In the genomic region with DNA sequence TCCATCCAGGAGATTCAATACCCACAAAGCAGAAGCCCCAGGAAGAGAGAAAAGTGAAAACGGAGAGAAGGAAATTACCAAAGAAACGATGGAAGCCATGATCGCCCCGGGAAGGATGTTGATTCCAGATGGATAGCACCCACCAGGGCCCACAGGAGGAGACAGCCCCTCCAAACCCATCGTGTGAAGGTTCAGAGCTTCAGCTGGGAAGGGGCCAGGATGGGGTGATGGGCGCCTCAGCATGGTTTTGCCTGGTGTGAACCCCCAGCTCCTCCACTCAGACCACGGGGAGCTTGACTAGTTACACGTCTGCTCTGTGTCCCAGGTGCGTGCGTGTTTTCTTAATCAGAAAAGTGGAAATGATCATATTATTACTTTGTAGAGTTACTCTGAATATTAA, we compare ENCODE assay signal across 18 cellular contexts.
DNase-seq lines count a peak whose midpoint lies in the region; ATAC-seq and TF ChIP-seq lines count a peak whose summit lies in the region.
"Had no signal": no experiment of that assay in that cellular context is flagged by ENCODE, and none has a peak within 500 bp of the region (broad histone marks: within the 10 kb centered on the region; RNA-seq: fewer than 3 reads in every experiment).

No MANE protein-coding gene starts in this region.

- TF ChIP-seq POLR2A in vagina (IDR thresholded peaks at IDR 0.05), result no peak

- H3K9me3 ChIP-seq in BLaER1 treated with 17β-estradiol and CSF1 and Interleukin-3, amounts not matched to agents 10 nM and 100 nM (replicated peaks in 1 of 11), result no peaks in the 10 kb centered on the region
- H3K9me3 ChIP-seq in vagina, result no peaks in the 10 kb centered on the region
- H3K9me3 ChIP-seq: BE2C, HAP-1 had no signal

- H3K4me2 ChIP-seq in BLaER1 treated with 17β-estradiol and CSF1 and Interleukin-3, amounts not matched to agents 10 nM and 100 nM, result peak overlapping the region in 6 of 11 experiments; percentile 81 to 93 (median 86); a peak in 10 of 22 replicates

- POLR2A ChIA-PET in WTC11 (lab: Charles Lee), result no interaction called here

- H3K4me1 ChIP-seq in BLaER1 treated with 17β-estradiol and CSF1 and Interleukin-3, amounts not matched to agents 10 nM and 100 nM, result peaks cover 10 to 51% (median 30%) of the 10 kb centered on the region in 10 experiments; a peak in 19 of 20 replicates
- no peaks in the 10 kb centered on the region for H3K4me1 ChIP-seq in vagina
- H3K4me1 ChIP-seq: HAP-1 had no signal

- peaks cover 0 to 18% (median 0%) of the 10 kb centered on the region in 11 experiments; a peak in 7 of 22 replicates for H3K27me3 ChIP-seq in BLaER1 treated with 17β-estradiol and CSF1 and Interleukin-3, amounts not matched to agents 10 nM and 100 nM
- no peaks in the 10 kb centered on the region for H3K27me3 ChIP-seq in vagina
- H3K27me3 ChIP-seq: BE2C had no signal

- in situ Hi-C loops in GM13976 (cut with MboI; ENCODE audit: low sequenced_read_pairs, unreplicated experiment), result no loop called here

- peak overlapping the region in 1 of 11 experiments; percentile 26; a peak in 1 of 22 replicates for H3K9ac ChIP-seq in BLaER1 treated with 17β-estradiol and CSF1 and Interleukin-3, amounts not matched to agents 10 nM and 100 nM
- H3K9ac ChIP-seq: GM23248 had no signal

- no peak overlapping the region for H3K4me3 ChIP-seq in BLaER1 treated with 17β-estradiol and CSF1 and Interleukin-3, amounts not matched to agents 10 nM and 100 nM
- no peak overlapping the region for H3K4me3 ChIP-seq in vagina
- H3K4me3 ChIP-seq: GM12878, GM23248, HAP-1 had no signal

- H3K36me3 ChIP-seq in BLaER1 treated with 17β-estradiol and CSF1 and Interleukin-3, amounts not matched to agents 10 nM and 100 nM, result no peaks in the 10 kb centered on the region
- H3K36me3 ChIP-seq in vagina, result no peaks in the 10 kb centered on the region
- H3K36me3 ChIP-seq: HAP-1 had no signal

- TF ChIP-seq CTCF in GM13976 (IDR thresholded peaks at IDR 0.05; ENCODE audit: borderline replicate concordance, control extremely low read depth, extremely low read depth, insufficient read depth, missing control alignments) (no peak), osteocyte (IDR thresholded peaks at IDR 0.05) (no peak), vagina (IDR thresholded peaks at IDR 0.05) (no peak), WTC11 (IDR thresholded peaks at IDR 0.05) (no peak)

- ATAC-seq in WTC11 (no peak), GM19351 (IDR thresholded peaks at IDR 0.05; ENCODE audit: unreplicated experiment) (no peak)
- ATAC-seq: GM12878 had no signal

- H3K4me3 Mint-ChIP-seq in osteocyte (ENCODE audit: unreplicated experiment) (no peak overlapping the region), WTC11 (no peak overlapping the region)
- H3K4me3 Mint-ChIP-seq: CD14-positive monocyte; CD4-positive, alpha-beta memory T cell had no signal

- H3K27ac Mint-ChIP-seq in osteocyte (ENCODE audit: unreplicated experiment) (no peak overlapping the region), WTC11 (no peak overlapping the region)
- H3K27ac Mint-ChIP-seq: CD14-positive monocyte; CD4-positive, alpha-beta memory T cell had no signal

- DNase-seq in GM13976 (ENCODE audit: low spot score), result peak; percentile 5
- DNase-seq in osteocyte (ENCODE audit: extremely low spot score, unreplicated experiment), result peak; percentile 51
- peak; percentile 47 to 85 for DNase-seq in vagina (ENCODE audit: extremely low spot score in 2 of 2)
- DNase-seq in WTC11 (ENCODE audit: low spot score), result no peak
- DNase-seq in EL, result no peak
- DNase-seq: ACHN; BE2C; CD4-positive, alpha-beta memory T cell; DMS153; DMS79; GF-D8; GM23248 had no signal

- intact Hi-C loops in vagina (cut with DNase I), result no loop called here

- peaks cover 0 to 6% (median 0%) of the 10 kb centered on the region in 11 experiments; a peak in 4 of 22 replicates for H4K20me1 ChIP-seq in BLaER1 treated with 17β-estradiol and CSF1 and Interleukin-3, amounts not matched to agents 10 nM and 100 nM

- CTCF ChIA-PET in WTC11 (lab: Charles Lee), result no interaction called here

- H3K9me3 Mint-ChIP-seq in osteocyte (ENCODE audit: unreplicated experiment) (no peaks in the 10 kb centered on the region), WTC11 (peaks cover 13% of the 10 kb centered on the region)

- H3K36me3 Mint-ChIP-seq in osteocyte (ENCODE audit: unreplicated experiment), result no peaks in the 10 kb centered on the region
- peaks cover 8% of the 10 kb centered on the region; the same call in 1 of the 2 replicates for H3K36me3 Mint-ChIP-seq in WTC11
- H3K36me3 Mint-ChIP-seq: CD14-positive monocyte; CD4-positive, alpha-beta memory T cell had no signal

- H3K27ac ChIP-seq in BLaER1 treated with 17β-estradiol and CSF1 and Interleukin-3, amounts not matched to agents 10 nM and 100 nM, result peak overlapping the region in 3 of 11 experiments; percentile 50 to 74 (median 60); a peak in 5 of 22 replicates
- H3K27ac ChIP-seq in vagina, result no peak overlapping the region
- H3K27ac ChIP-seq: GM23248, HL-60 had no signal

- no peaks in the 10 kb centered on the region for H3K4me1 Mint-ChIP-seq in osteocyte (ENCODE audit: unreplicated experiment)
- peaks cover 8% of the 10 kb centered on the region for H3K4me1 Mint-ChIP-seq in WTC11
- H3K4me1 Mint-ChIP-seq: CD4-positive, alpha-beta memory T cell had no signal

- H3K27me3 Mint-ChIP-seq in osteocyte (ENCODE audit: unreplicated experiment) (no peaks in the 10 kb centered on the region), WTC11 (ENCODE audit: low read depth) (no peaks in the 10 kb centered on the region)
- H3K27me3 Mint-ChIP-seq: CD4-positive, alpha-beta memory T cell had no signal

TF ChIP-seq in WTC11, 78 proteins besides CTCF, POLR2A, EP300 and RAD21 (continues in another document):
- TF ChIP-seq ZNF416 (CRISPR knock-in tag; IDR thresholded peaks at IDR 0.05), result no peak
- no peak for TF ChIP-seq GABPB1 (CRISPR knock-in tag; IDR thresholded peaks at IDR 0.05)
- TF ChIP-seq TP53 (CRISPR knock-in tag; IDR thresholded peaks at IDR 0.05), result no peak
- no peak for TF ChIP-seq HMGA2 (CRISPR knock-in tag; IDR thresholded peaks at IDR 0.05)
- TF ChIP-seq, protein P1, sequence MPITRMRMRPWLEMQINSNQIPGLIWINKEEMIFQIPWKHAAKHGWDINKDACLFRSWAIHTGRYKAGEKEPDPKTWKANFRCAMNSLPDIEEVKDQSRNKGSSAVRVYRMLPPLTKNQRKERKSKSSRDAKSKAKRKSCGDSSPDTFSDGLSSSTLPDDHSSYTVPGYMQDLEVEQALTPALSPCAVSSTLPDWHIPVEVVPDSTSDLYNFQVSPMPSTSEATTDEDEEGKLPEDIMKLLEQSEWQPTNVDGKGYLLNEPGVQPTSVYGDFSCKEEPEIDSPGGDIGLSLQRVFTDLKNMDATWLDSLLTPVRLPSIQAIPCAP (CRISPR knock-in tag; IDR thresholded peaks at IDR 0.05), result no peak
- TF ChIP-seq SP1 (CRISPR knock-in tag; conservative IDR thresholded peaks at IDR 0.05), result no peak
- no peak for TF ChIP-seq CBFB (CRISPR knock-in tag; IDR thresholded peaks at IDR 0.05; ENCODE audit: low read depth)
- TF ChIP-seq, protein P2, sequence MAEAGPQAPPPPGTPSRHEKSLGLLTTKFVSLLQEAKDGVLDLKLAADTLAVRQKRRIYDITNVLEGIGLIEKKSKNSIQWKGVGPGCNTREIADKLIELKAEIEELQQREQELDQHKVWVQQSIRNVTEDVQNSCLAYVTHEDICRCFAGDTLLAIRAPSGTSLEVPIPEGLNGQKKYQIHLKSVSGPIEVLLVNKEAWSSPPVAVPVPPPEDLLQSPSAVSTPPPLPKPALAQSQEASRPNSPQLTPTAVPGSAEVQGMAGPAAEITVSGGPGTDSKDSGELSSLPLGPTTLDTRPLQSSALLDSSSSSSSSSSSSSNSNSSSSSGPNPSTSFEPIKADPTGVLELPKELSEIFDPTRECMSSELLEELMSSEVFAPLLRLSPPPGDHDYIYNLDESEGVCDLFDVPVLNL (CRISPR knock-in tag; IDR thresholded peaks at IDR 0.05; ENCODE audit: borderline replicate concordance, low read depth), result no peak
- TF ChIP-seq, protein P3, sequence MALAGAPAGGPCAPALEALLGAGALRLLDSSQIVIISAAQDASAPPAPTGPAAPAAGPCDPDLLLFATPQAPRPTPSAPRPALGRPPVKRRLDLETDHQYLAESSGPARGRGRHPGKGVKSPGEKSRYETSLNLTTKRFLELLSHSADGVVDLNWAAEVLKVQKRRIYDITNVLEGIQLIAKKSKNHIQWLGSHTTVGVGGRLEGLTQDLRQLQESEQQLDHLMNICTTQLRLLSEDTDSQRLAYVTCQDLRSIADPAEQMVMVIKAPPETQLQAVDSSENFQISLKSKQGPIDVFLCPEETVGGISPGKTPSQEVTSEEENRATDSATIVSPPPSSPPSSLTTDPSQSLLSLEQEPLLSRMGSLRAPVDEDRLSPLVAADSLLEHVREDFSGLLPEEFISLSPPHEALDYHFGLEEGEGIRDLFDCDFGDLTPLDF (CRISPR knock-in tag; IDR thresholded peaks at IDR 0.05), result no peak
- TF ChIP-seq, protein P4, sequence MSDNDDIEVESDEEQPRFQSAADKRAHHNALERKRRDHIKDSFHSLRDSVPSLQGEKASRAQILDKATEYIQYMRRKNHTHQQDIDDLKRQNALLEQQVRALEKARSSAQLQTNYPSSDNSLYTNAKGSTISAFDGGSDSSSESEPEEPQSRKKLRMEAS (CRISPR knock-in tag; IDR thresholded peaks at IDR 0.05), result no peak
- TF ChIP-seq FOXK1 (CRISPR knock-in tag; IDR thresholded peaks at IDR 0.05), result no peak
- no peak for TF ChIP-seq IRF2 (CRISPR knock-in tag; IDR thresholded peaks at IDR 0.05; ENCODE audit: borderline replicate concordance, low read depth)
- TF ChIP-seq, protein P5, sequence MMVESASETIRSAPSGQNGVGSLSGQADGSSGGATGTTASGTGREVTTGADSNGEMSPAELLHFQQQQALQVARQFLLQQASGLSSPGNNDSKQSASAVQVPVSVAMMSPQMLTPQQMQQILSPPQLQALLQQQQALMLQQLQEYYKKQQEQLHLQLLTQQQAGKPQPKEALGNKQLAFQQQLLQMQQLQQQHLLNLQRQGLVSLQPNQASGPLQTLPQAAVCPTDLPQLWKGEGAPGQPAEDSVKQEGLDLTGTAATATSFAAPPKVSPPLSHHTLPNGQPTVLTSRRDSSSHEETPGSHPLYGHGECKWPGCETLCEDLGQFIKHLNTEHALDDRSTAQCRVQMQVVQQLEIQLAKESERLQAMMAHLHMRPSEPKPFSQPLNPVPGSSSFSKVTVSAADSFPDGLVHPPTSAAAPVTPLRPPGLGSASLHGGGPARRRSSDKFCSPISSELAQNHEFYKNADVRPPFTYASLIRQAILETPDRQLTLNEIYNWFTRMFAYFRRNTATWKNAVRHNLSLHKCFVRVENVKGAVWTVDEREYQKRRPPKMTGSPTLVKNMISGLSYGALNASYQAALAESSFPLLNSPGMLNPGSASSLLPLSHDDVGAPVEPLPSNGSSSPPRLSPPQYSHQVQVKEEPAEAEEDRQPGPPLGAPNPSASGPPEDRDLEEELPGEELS (CRISPR knock-in tag; IDR thresholded peaks at IDR 0.05), result no peak

Comparison
In these comparisons a context has a peak if more than half of its experiments do, and no peak if none do; other contexts are left out.
1. DNase-seq: peak in GM13976 (single experiment), osteocyte (single experiment) and vagina (2 of 2); none in WTC11 (single experiment) and EL (single experiment).